18 cellular contexts compared by ENCODE assay signal in genomic region chr1:43439781-43440180, GRCh38.
DNase-seq lines count a peak whose midpoint lies in the region; ATAC-seq and TF ChIP-seq lines count a peak whose summit lies in the region.
"Had no signal": no experiment of that assay in that cellular context is flagged by ENCODE, and none has a peak within 500 bp of the region (broad histone marks: within the 10 kb centered on the region; RNA-seq: fewer than 3 reads in every experiment).

No MANE protein-coding gene starts in this region.

- H3K4me1 ChIP-seq in tibial artery: peaks cover 0 to 15% (median 8%) of the 10 kb centered on the region in 4 donors

- no peaks in the 10 kb centered on the region for H3K9me3 ChIP-seq in tibial artery

- DNase-seq in DMS153 treated with DMSO at 0.1 percent for 48 hours (lab: John Stamatoyannopoulos, UW; ENCODE audit: unreplicated experiment) (peak; percentile 99), DMS153 (lab: John Stamatoyannopoulos, UW) (no peak), coronary artery (ENCODE audit: low spot score) (peak; percentile 56), tibial artery (peak; percentile 5 to 46), T-helper 2 cell (no peak)
- DNase-seq in activated effector memory CD4-positive, alpha-beta T cell treated with anti-CD3 and anti-CD28 coated beads, Interleukin-2, amount 50 U/mL, for 16 hours: peak; percentile 42
- DNase-seq in activated effector memory CD4-positive, alpha-beta T cell treated with Interleukin-2 at 50 U/mL for 16 hours: no peak
- DNase-seq: activated CD4-positive, alpha-beta T cell treated with anti-CD3 and anti-CD28 coated beads, Interleukin-2, amount 10 ng/mL, durations not matched to agents 24 days and 14 days; brain microvascular endothelial cell; CD4-positive, alpha-beta memory T cell; NCI-H774; stimulated activated CD4-positive, alpha-beta T cell treated with anti-CD3 and anti-CD28 coated beads, Interleukin-2, amount 100 ng/mL, for 24 hours had no signal

- TF ChIP-seq CTCF in coronary artery (IDR thresholded peaks at IDR 0.05): no peak
- no peak for TF ChIP-seq CTCF in tibial artery (IDR thresholded peaks at IDR 0.05)

- intact Hi-C loops in tibial artery (cut with DNase I; ENCODE audit: low total_unique reads): no loop called here

- H3K4me3 ChIP-seq in coronary artery (no peak overlapping the region), tibial artery (no peak overlapping the region)
- H3K4me3 ChIP-seq: skin epidermis had no signal

- peaks cover 53 to 90% (median 53%) of the 10 kb centered on the region in 3 donors for H3K36me3 ChIP-seq in tibial artery

- no peak overlapping the region for H3K27ac ChIP-seq in coronary artery
- no peak overlapping the region for H3K27ac ChIP-seq in tibial artery
- H3K27ac ChIP-seq: 22Rv1, brain microvascular endothelial cell, KMS-11, skin epidermis had no signal

- no peak for ATAC-seq in GM21723 (IDR thresholded peaks at IDR 0.05; ENCODE audit: unreplicated experiment)
- ATAC-seq: activated T-helper 17 cell treated with anti-CD3 and anti-CD28 coated beads, Interleukin-2, amount 50 U/mL, for 72 hours; stimulated activated memory B cell treated with anti-CD40 and anti-IgM and Interleukin-4, amounts not matched to agents 10 μg/mL and 1 μg/mL and 100 μg/mL, for 72 hours had no signal

- H3K27me3 ChIP-seq in tibial artery: no peaks in the 10 kb centered on the region
- H3K27me3 ChIP-seq: brain microvascular endothelial cell had no signal

Comparison
In these comparisons a context has a peak if more than half of its experiments do, and no peak if none do; other contexts are left out.
1. DNase-seq: peak in DMS153 treated with DMSO at 0.1 percent for 48 hours (single experiment), activated effector memory CD4-positive, alpha-beta T cell treated with anti-CD3 and anti-CD28 coated beads, Interleukin-2, amount 50 U/mL, for 16 hours (single experiment), coronary artery (single experiment) and tibial artery (2 of 2); none in DMS153 (single experiment), activated effector memory CD4-positive, alpha-beta T cell treated with Interleukin-2 at 50 U/mL for 16 hours (single experiment) and T-helper 2 cell (0 of 5).